In the genomic region with DNA sequence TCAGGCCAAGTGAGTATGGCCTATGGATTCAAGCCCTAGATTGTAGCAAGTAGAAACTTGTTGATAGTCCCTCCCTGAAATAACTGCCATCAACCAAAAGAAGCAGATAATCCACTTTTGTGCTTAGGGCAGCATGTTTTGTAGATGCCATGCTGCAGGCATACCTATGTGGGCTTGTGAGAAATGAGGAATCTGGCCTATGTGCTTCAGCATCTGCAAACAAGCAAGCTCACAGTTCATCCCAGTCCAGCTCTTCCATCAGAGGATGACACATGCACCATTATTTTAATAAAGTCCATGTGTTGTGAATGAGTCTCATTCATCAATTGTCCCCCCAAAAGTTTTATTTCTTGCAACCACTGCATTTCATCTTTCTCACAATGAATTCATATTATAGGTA, we compare ENCODE assay signal across 1 cellular context.
TF ChIP-seq lines count a peak whose summit lies in the region.

No MANE protein-coding gene starts in this region.

TF ChIP-seq in HCT116, 20 proteins besides CTCF, POLR2A, EP300 and RAD21 (continued from another document):
- no peak for TF ChIP-seq REST (IDR thresholded peaks at IDR 0.05; ENCODE audit: low read depth)
- TF ChIP-seq FOSL1 (IDR thresholded peaks at IDR 0.05; ENCODE audit: low read depth), result no peak
- no peak for TF ChIP-seq ZFX (IDR thresholded peaks at IDR 0.05)
- TF ChIP-seq ELF1 (IDR thresholded peaks at IDR 0.05; ENCODE audit: borderline replicate concordance, low read depth), result no peak
- TF ChIP-seq JUND (IDR thresholded peaks at IDR 0.05), result no peak
- TF ChIP-seq TCF7L2 (IDR thresholded peaks at IDR 0.05; ENCODE audit: borderline replicate concordance, extremely low read depth, insufficient read depth, insufficient read length), result no peak
- TF ChIP-seq, protein P1, sequence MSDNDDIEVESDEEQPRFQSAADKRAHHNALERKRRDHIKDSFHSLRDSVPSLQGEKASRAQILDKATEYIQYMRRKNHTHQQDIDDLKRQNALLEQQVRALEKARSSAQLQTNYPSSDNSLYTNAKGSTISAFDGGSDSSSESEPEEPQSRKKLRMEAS (IDR thresholded peaks at IDR 0.05), result no peak
- no peak for TF ChIP-seq SRF (IDR thresholded peaks at IDR 0.05; ENCODE audit: low read depth)
- TF ChIP-seq CEBPB (IDR thresholded peaks at IDR 0.05; ENCODE audit: low read depth), result no peak
- no peak for TF ChIP-seq YY1 (IDR thresholded peaks at IDR 0.05; ENCODE audit: extremely low read depth, insufficient replicate concordance, low read depth, low read length)
- TF ChIP-seq EZH2 (IDR thresholded peaks at IDR 0.05), result no peak
- no peak for TF ChIP-seq CBX3 (IDR thresholded peaks at IDR 0.05; ENCODE audit: low read depth)
- TF ChIP-seq, protein P2, sequence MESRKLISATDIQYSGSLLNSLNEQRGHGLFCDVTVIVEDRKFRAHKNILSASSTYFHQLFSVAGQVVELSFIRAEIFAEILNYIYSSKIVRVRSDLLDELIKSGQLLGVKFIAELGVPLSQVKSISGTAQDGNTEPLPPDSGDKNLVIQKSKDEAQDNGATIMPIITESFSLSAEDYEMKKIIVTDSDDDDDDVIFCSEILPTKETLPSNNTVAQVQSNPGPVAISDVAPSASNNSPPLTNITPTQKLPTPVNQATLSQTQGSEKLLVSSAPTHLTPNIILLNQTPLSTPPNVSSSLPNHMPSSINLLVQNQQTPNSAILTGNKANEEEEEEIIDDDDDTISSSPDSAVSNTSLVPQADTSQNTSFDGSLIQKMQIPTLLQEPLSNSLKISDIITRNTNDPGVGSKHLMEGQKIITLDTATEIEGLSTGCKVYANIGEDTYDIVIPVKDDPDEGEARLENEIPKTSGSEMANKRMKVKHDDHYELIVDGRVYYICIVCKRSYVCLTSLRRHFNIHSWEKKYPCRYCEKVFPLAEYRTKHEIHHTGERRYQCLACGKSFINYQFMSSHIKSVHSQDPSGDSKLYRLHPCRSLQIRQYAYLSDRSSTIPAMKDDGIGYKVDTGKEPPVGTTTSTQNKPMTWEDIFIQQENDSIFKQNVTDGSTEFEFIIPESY (IDR thresholded peaks at IDR 0.05; ENCODE audit: extremely low read depth, insufficient replicate concordance, low read length), result no peak
